8 cellular contexts compared by ENCODE assay signal in the genomic region with DNA sequence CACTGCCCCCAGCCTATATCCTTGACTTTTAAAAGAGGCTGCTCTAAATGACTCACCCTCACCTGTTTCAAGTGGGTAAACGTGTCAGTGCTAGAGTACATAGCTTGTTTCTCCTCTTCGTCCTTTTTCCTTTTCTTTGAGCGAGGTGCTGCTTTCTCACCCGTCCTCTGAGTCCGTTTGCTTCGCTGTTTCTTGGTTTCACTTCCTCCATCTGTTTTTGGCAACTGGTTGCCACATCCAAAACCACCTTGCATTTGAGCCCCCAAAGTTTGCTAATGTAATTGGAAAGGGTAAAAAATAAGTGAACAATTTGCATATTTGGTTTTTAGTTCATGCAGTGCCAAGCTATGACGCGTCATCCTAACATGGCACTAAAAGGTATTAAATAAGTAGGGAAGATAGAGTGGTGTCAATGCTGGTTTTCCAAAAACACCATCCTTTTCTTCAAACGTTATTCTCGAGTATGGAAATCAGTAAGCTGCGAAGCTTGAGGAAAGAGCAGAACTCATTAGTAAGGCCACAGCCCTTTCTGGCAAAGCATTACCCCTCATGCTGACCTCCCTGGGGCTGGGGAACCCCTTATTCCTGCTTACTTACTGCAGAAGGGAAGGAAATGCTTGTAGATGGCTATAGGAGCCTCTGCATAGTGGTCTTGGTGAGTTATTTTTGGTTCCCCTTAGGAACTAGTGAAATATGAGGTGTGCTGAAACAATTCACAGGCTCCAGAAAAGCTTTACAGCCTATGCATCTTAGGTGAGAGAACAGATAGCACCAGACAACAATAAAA.
DNase-seq lines count a peak whose midpoint lies in the region; ATAC-seq and TF ChIP-seq lines count a peak whose summit lies in the region.

No MANE protein-coding gene starts in this region.

- intact Hi-C loops in CD8-positive, alpha-beta T cell (cut with DNase I, micrococcal nuclease): loop anchor here in 1 of 2 experiments (10.0 kb wide), 1 partner anchor 546 kb away; no protein-coding TSS in a partner anchor
- intact Hi-C loops in ascending aorta (cut with DNase I): no loop called here

- H3K27me3 Mint-ChIP-seq in CD8-positive, alpha-beta T cell (ENCODE audit: low read depth): no peaks in the 10 kb centered on the region
- no peaks in the 10 kb centered on the region for H3K27me3 Mint-ChIP-seq in activated CD4-positive, alpha-beta memory T cell treated with anti-CD3 and anti-CD28 coated beads, Interleukin-2, amount 10 ng/mL, durations not matched to agents 7 days and 5 days

- no peaks in the 10 kb centered on the region for H3K9me3 ChIP-seq in CD8-positive, alpha-beta T cell (ENCODE audit: low read length)
- H3K9me3 ChIP-seq in ascending aorta: no peaks in the 10 kb centered on the region

- no peak overlapping the region for H3K27ac ChIP-seq in CD8-positive, alpha-beta T cell (ENCODE audit: low read depth, low read length)
- H3K27ac ChIP-seq in ascending aorta: no peak overlapping the region

- H3K27me3 ChIP-seq in CD8-positive, alpha-beta T cell (ENCODE audit: insufficient read depth, low read length): no peaks in the 10 kb centered on the region
- no peaks in the 10 kb centered on the region for H3K27me3 ChIP-seq in ascending aorta

- DNase-seq in CD8-positive, alpha-beta T cell: no peak
- DNase-seq in activated CD4-positive, alpha-beta memory T cell treated with anti-CD3 and anti-CD28 coated beads, Interleukin-2, amount 10 ng/mL, durations not matched to agents 7 days and 5 days: no peak
- DNase-seq in ascending aorta (ENCODE audit: low spot score in 2 of 2) (no peak), NCI-H748 (lab: John Stamatoyannopoulos, UW; ENCODE audit: unreplicated experiment) (no peak), Ammon's horn (ENCODE audit: low spot score) (no peak), NCI-H2029 treated with DMSO at 0.1 percent for 48 hours (lab: John Stamatoyannopoulos, UW) (no peak)

- peak overlapping the region; percentile 38 for H3K4me3 Mint-ChIP-seq in CD8-positive, alpha-beta T cell
- H3K4me3 Mint-ChIP-seq in activated CD4-positive, alpha-beta memory T cell treated with anti-CD3 and anti-CD28 coated beads, Interleukin-2, amount 10 ng/mL, durations not matched to agents 7 days and 5 days: no peak overlapping the region

- H3K36me3 Mint-ChIP-seq in CD8-positive, alpha-beta T cell: peaks cover 80% of the 10 kb centered on the region
- H3K36me3 Mint-ChIP-seq in activated CD4-positive, alpha-beta memory T cell treated with anti-CD3 and anti-CD28 coated beads, Interleukin-2, amount 10 ng/mL, durations not matched to agents 7 days and 5 days (ENCODE audit: low read depth): peaks cover 51% of the 10 kb centered on the region

- ATAC-seq in CD8-positive, alpha-beta T cell: peak; percentile 52
- ATAC-seq in GM19372 (IDR thresholded peaks at IDR 0.05; ENCODE audit: low read depth, unreplicated experiment): peak; percentile 86
- ATAC-seq in HG03103 (IDR thresholded peaks at IDR 0.05; ENCODE audit: low read depth, unreplicated experiment): peak; percentile 91

- no peaks in the 10 kb centered on the region for H3K9me3 Mint-ChIP-seq in CD8-positive, alpha-beta T cell
- no peaks in the 10 kb centered on the region for H3K9me3 Mint-ChIP-seq in activated CD4-positive, alpha-beta memory T cell treated with anti-CD3 and anti-CD28 coated beads, Interleukin-2, amount 10 ng/mL, durations not matched to agents 7 days and 5 days

- H3K27ac Mint-ChIP-seq in CD8-positive, alpha-beta T cell: peak overlapping the region; percentile 81
- peak overlapping the region; percentile 60 for H3K27ac Mint-ChIP-seq in activated CD4-positive, alpha-beta memory T cell treated with anti-CD3 and anti-CD28 coated beads, Interleukin-2, amount 10 ng/mL, durations not matched to agents 7 days and 5 days

- H3K36me3 ChIP-seq in CD8-positive, alpha-beta T cell (ENCODE audit: insufficient read depth, low read length): peaks cover 35% of the 10 kb centered on the region
- peaks cover 78 to 81% of the 10 kb centered on the region in 2 donors for H3K36me3 ChIP-seq in ascending aorta

- H3K4me1 Mint-ChIP-seq in CD8-positive, alpha-beta T cell (ENCODE audit: low read depth): peaks cover 9% of the 10 kb centered on the region
- H3K4me1 Mint-ChIP-seq in activated CD4-positive, alpha-beta memory T cell treated with anti-CD3 and anti-CD28 coated beads, Interleukin-2, amount 10 ng/mL, durations not matched to agents 7 days and 5 days: peaks cover 5% of the 10 kb centered on the region

- TF ChIP-seq CTCF in CD8-positive, alpha-beta T cell (IDR thresholded peaks at IDR 0.05): no peak
- no peak for TF ChIP-seq CTCF in ascending aorta (IDR thresholded peaks at IDR 0.05)

- no peaks in the 10 kb centered on the region for H3K4me1 ChIP-seq in CD8-positive, alpha-beta T cell (ENCODE audit: insufficient read depth, low read length)
- H3K4me1 ChIP-seq in ascending aorta: no peaks in the 10 kb centered on the region

- POLR2A ChIA-PET in CD8-positive, alpha-beta T cell (lab: Charles Lee): interaction anchor here (1.1 to 1.8 kb wide), 2 partner anchors 10 kb away, joined by 3 to 4 read pairs; no protein-coding TSS in a partner anchor
- POLR2A ChIA-PET in activated CD4-positive, alpha-beta memory T cell treated with anti-CD3 and anti-CD28 coated beads, Interleukin-2, amount 10 ng/mL, durations not matched to agents 7 days and 5 days (lab: Charles Lee): interaction anchor here (1.2 kb wide), 1 partner anchor 14 kb away, joined by 3 read pairs; no protein-coding TSS in a partner anchor

- no peak overlapping the region for H3K4me3 ChIP-seq in CD8-positive, alpha-beta T cell (ENCODE audit: low read depth, low read length)
- no peak overlapping the region for H3K4me3 ChIP-seq in ascending aorta

- CTCF ChIA-PET in CD8-positive, alpha-beta T cell (lab: Charles Lee): interaction anchor here (1.8 kb wide), 1 partner anchor 13 kb away, joined by 6 read pairs; no protein-coding TSS in a partner anchor
- CTCF ChIA-PET in activated CD4-positive, alpha-beta memory T cell treated with anti-CD3 and anti-CD28 coated beads, Interleukin-2, amount 10 ng/mL, durations not matched to agents 7 days and 5 days (lab: Charles Lee): no interaction called here
